25 cellular contexts compared by ENCODE assay signal in genomic region chr17:47675380-47676198, GRCh38. TPM values are rescaled to one million over a fixed set of nuclear protein-coding genes. Genes with fewer than 3 reads are reported as not detected.
DNase-seq lines count a peak whose midpoint lies in the region; ATAC-seq and TF ChIP-seq lines count a peak whose summit lies in the region.
"Had no signal": no experiment of that assay in that cellular context is flagged by ENCODE, and none has a peak within 500 bp of the region (broad histone marks: within the 10 kb centered on the region; RNA-seq: fewer than 3 reads in every experiment).

No MANE protein-coding gene starts in this region.

- no peaks in the 10 kb centered on the region for H3K9me3 Mint-ChIP-seq in activated naive CD8-positive, alpha-beta T cell treated with anti-CD3 and anti-CD28 coated beads, Interleukin-2, amount 10 ng/mL, durations not matched to agents 7 days and 5 days
- no peaks in the 10 kb centered on the region for H3K9me3 Mint-ChIP-seq in stimulated activated effector memory CD8-positive, alpha-beta T cell treated with anti-CD3 and anti-CD28 coated beads, Interleukin-12 subunit alpha, Interleukin-12 subunit beta, amount 100 ng/mL, for 72 hours
- no peaks in the 10 kb centered on the region for H3K9me3 Mint-ChIP-seq in natural killer cell treated with Interleukin-12 subunit alpha and Interleukin-12 subunit beta and Interleukin-15 and Interleukin-18, amount 100 ng/mL, for 72 hours
- H3K9me3 Mint-ChIP-seq: CD14-positive monocyte; T-helper 2 cell treated with Interferon-gamma antibody and Interleukin-4, amounts not matched to agents 5 μg/mL and 100 μg/mL, for 36 hours had no signal

- H3K27me3 ChIP-seq in right cardiac atrium (ENCODE audit: control insufficient read depth, insufficient read depth), result no peaks in the 10 kb centered on the region
- H3K27me3 ChIP-seq: testis had no signal

- no peak overlapping the region for H3K4me3 Mint-ChIP-seq in activated naive CD8-positive, alpha-beta T cell treated with anti-CD3 and anti-CD28 coated beads, Interleukin-2, amount 10 ng/mL, durations not matched to agents 7 days and 5 days
- H3K4me3 Mint-ChIP-seq in stimulated activated effector memory CD8-positive, alpha-beta T cell treated with anti-CD3 and anti-CD28 coated beads, Interleukin-12 subunit alpha, Interleukin-12 subunit beta, amount 100 ng/mL, for 72 hours, result no peak overlapping the region
- no peak overlapping the region for H3K4me3 Mint-ChIP-seq in natural killer cell treated with Interleukin-12 subunit alpha and Interleukin-12 subunit beta and Interleukin-15 and Interleukin-18, amount 100 ng/mL, for 72 hours
- H3K4me3 Mint-ChIP-seq: CD14-positive monocyte; T-helper 2 cell treated with Interferon-gamma antibody and Interleukin-4, amounts not matched to agents 5 μg/mL and 100 μg/mL, for 36 hours had no signal

- peak overlapping the region; percentile 64 for H3K27ac ChIP-seq in right cardiac atrium (ENCODE audit: low read length)
- H3K27ac ChIP-seq: HL-60, testis had no signal

- peaks cover 29% of the 10 kb centered on the region for H3K36me3 Mint-ChIP-seq in activated naive CD8-positive, alpha-beta T cell treated with anti-CD3 and anti-CD28 coated beads, Interleukin-2, amount 10 ng/mL, durations not matched to agents 7 days and 5 days
- H3K36me3 Mint-ChIP-seq in stimulated activated effector memory CD8-positive, alpha-beta T cell treated with anti-CD3 and anti-CD28 coated beads, Interleukin-12 subunit alpha, Interleukin-12 subunit beta, amount 100 ng/mL, for 72 hours, result peaks cover 100% of the 10 kb centered on the region
- peaks cover 53% of the 10 kb centered on the region for H3K36me3 Mint-ChIP-seq in natural killer cell treated with Interleukin-12 subunit alpha and Interleukin-12 subunit beta and Interleukin-15 and Interleukin-18, amount 100 ng/mL, for 72 hours

- intact Hi-C loops in right cardiac atrium (cut with DNase I), result loop anchor here in 1 of 4 donors (10.0 kb wide), 1 partner anchor 129 kb away; no protein-coding TSS in a partner anchor
- intact Hi-C loops in Right ventricle myocardium inferior (cut with DNase I), result no loop called here

- no peak for DNase-seq in right cardiac atrium
- DNase-seq in Right ventricle myocardium inferior (ENCODE audit: missing footprints), result no peak
- DNase-seq in LNCaP clone FGC (ENCODE audit: low read depth), result no peak
- no peak for DNase-seq in activated naive CD8-positive, alpha-beta T cell treated with anti-CD3 and anti-CD28 coated beads, Interleukin-2, amount 10 ng/mL, durations not matched to agents 7 days and 5 days
- DNase-seq in stimulated activated effector memory CD8-positive, alpha-beta T cell treated with anti-CD3 and anti-CD28 coated beads, Interleukin-12 subunit alpha, Interleukin-12 subunit beta, amount 100 ng/mL, for 72 hours (ENCODE audit: low spot score in 2 of 2), result no peak
- DNase-seq in NCI-H524 (lab: John Stamatoyannopoulos, UW), result no peak
- no peak for DNase-seq in natural killer cell treated with Interleukin-12 subunit alpha and Interleukin-12 subunit beta and Interleukin-15 and Interleukin-18, amount 100 ng/mL, for 72 hours (ENCODE audit: low spot score)
- DNase-seq: amygdala; effector CD4-positive, alpha-beta T cell; EL; foreskin fibroblast; HCEC 1CT; Kasumi-1; mammary epithelial cell; NCI-H146; NCI-H2107; NCI-H446; stimulated activated naive CD8-positive, alpha-beta T cell treated with anti-CD3 and anti-CD28 coated beads, Interleukin-15, Interleukin-2, amounts not matched to agents 100 U/mL and 50 U/mL, for 24 hours; testis had no signal

- TF ChIP-seq CTCF in LNCaP clone FGC (IDR thresholded peaks at IDR 0.05; ENCODE audit: control insufficient read depth, extremely low read depth, insufficient read depth), result no peak

- peak in 1 of 2 donors; percentile 21 for ATAC-seq in right cardiac atrium
- ATAC-seq in Right ventricle myocardium inferior, result no peak
- no peak for ATAC-seq in activated naive CD8-positive, alpha-beta T cell treated with anti-CD3 and anti-CD28 coated beads, Interleukin-2, amount 10 ng/mL, durations not matched to agents 7 days and 5 days (ENCODE audit: low read depth)
- peak; percentile 55 for ATAC-seq in stimulated activated effector memory CD8-positive, alpha-beta T cell treated with anti-CD3 and anti-CD28 coated beads, Interleukin-12 subunit alpha, Interleukin-12 subunit beta, amount 100 ng/mL, for 72 hours
- ATAC-seq in natural killer cell treated with Interleukin-12 subunit alpha and Interleukin-12 subunit beta and Interleukin-15 and Interleukin-18, amount 100 ng/mL, for 72 hours, result no peak
- no peak for ATAC-seq in HG03457 (IDR thresholded peaks at IDR 0.05; ENCODE audit: unreplicated experiment)
- ATAC-seq: GM12878; stimulated activated naive CD8-positive, alpha-beta T cell treated with anti-CD3 and anti-CD28 coated beads, Interleukin-15, Interleukin-2, amounts not matched to agents 100 U/mL and 50 U/mL, for 24 hours had no signal

- peak overlapping the region; percentile 59 for H3K27ac Mint-ChIP-seq in activated naive CD8-positive, alpha-beta T cell treated with anti-CD3 and anti-CD28 coated beads, Interleukin-2, amount 10 ng/mL, durations not matched to agents 7 days and 5 days
- H3K27ac Mint-ChIP-seq in stimulated activated effector memory CD8-positive, alpha-beta T cell treated with anti-CD3 and anti-CD28 coated beads, Interleukin-12 subunit alpha, Interleukin-12 subunit beta, amount 100 ng/mL, for 72 hours, result peak overlapping the region; percentile 69
- H3K27ac Mint-ChIP-seq in natural killer cell treated with Interleukin-12 subunit alpha and Interleukin-12 subunit beta and Interleukin-15 and Interleukin-18, amount 100 ng/mL, for 72 hours, result no peak overlapping the region
- H3K27ac Mint-ChIP-seq: T-helper 2 cell treated with Interferon-gamma antibody and Interleukin-4, amounts not matched to agents 5 μg/mL and 100 μg/mL, for 36 hours had no signal

- H3K4me1 Mint-ChIP-seq in activated naive CD8-positive, alpha-beta T cell treated with anti-CD3 and anti-CD28 coated beads, Interleukin-2, amount 10 ng/mL, durations not matched to agents 7 days and 5 days, result peaks cover 17% of the 10 kb centered on the region
- peaks cover 11% of the 10 kb centered on the region for H3K4me1 Mint-ChIP-seq in stimulated activated effector memory CD8-positive, alpha-beta T cell treated with anti-CD3 and anti-CD28 coated beads, Interleukin-12 subunit alpha, Interleukin-12 subunit beta, amount 100 ng/mL, for 72 hours
- peaks cover 15 to 28% of the 10 kb centered on the region in 2 donors for H3K4me1 Mint-ChIP-seq in natural killer cell treated with Interleukin-12 subunit alpha and Interleukin-12 subunit beta and Interleukin-15 and Interleukin-18, amount 100 ng/mL, for 72 hours (ENCODE audit: low read depth in 2 of 2)

- no peaks in the 10 kb centered on the region for H3K9me3 ChIP-seq in right cardiac atrium (ENCODE audit: control insufficient read depth, low read length)
- H3K9me3 ChIP-seq: testis had no signal

- 98% methylated on average over 2 of the region's 2 CpGs for WGBS in right cardiac atrium

- peaks cover 6% of the 10 kb centered on the region for H3K4me1 ChIP-seq in right cardiac atrium (ENCODE audit: control insufficient read depth, insufficient read depth, low read length)
- H3K4me1 ChIP-seq: testis had no signal

- POLR2A ChIA-PET in activated naive CD8-positive, alpha-beta T cell treated with anti-CD3 and anti-CD28 coated beads, Interleukin-2, amount 10 ng/mL, durations not matched to agents 7 days and 5 days (lab: Charles Lee), result interaction anchor here (1.3 kb wide), 1 partner anchor 57 kb away, joined by 3 read pairs; the partner anchor contains the start of gene TBX21

- H3K27me3 Mint-ChIP-seq in activated naive CD8-positive, alpha-beta T cell treated with anti-CD3 and anti-CD28 coated beads, Interleukin-2, amount 10 ng/mL, durations not matched to agents 7 days and 5 days, result no peaks in the 10 kb centered on the region
- H3K27me3 Mint-ChIP-seq in natural killer cell treated with Interleukin-12 subunit alpha and Interleukin-12 subunit beta and Interleukin-15 and Interleukin-18, amount 100 ng/mL, for 72 hours, result no peaks in the 10 kb centered on the region
- H3K27me3 Mint-ChIP-seq: progenitor cell of endocrine pancreas had no signal

- no peak overlapping the region for H3K4me3 ChIP-seq in right cardiac atrium (ENCODE audit: low read length)
- peak overlapping the region; percentile 14; the same call in 1 of the 2 replicates for H3K4me3 ChIP-seq in LNCaP clone FGC (ENCODE audit: low read depth, low read length)
- H3K4me3 ChIP-seq: GM12878, testis had no signal

RNA-seq across cellular contexts. Expression of gene TBKBP1, which starts 18.4 kb away (rescaled TPM):
- 10 to 100 TPM; 17.5 to 25.2 (median 21.0) TPM for total RNA-seq in right cardiac atrium
- polyA plus RNA-seq in right cardiac atrium, result 27.0 TPM
- 14.2 TPM for total RNA-seq in Right ventricle myocardium inferior
- total RNA-seq in activated naive CD8-positive, alpha-beta T cell treated with anti-CD3 and anti-CD28 coated beads, Interleukin-2, amount 10 ng/mL, durations not matched to agents 7 days and 5 days, result 1 to 10 TPM; 8.0 to 8.9 TPM
- 10 to 100 TPM; 13.1 to 22.6 TPM for total RNA-seq in natural killer cell treated with Interleukin-12 subunit alpha and Interleukin-12 subunit beta and Interleukin-15 and Interleukin-18, amount 100 ng/mL, for 72 hours

RNA-seq across cellular contexts. Expression of gene KPNB1, which starts 25.9 kb away (rescaled TPM):
- total RNA-seq in right cardiac atrium (100 to 1,000 TPM; 134 to 175 (median 167) TPM), Right ventricle myocardium inferior (166 TPM)
- 50.0 TPM for polyA plus RNA-seq in right cardiac atrium
- 100 to 1,000 TPM; 335 TPM for total RNA-seq in activated naive CD8-positive, alpha-beta T cell treated with anti-CD3 and anti-CD28 coated beads, Interleukin-2, amount 10 ng/mL, durations not matched to agents 7 days and 5 days
- 1,000 to 10,000 TPM in 1 of 2 donors, 100 to 1,000 TPM in 1; 665 to 1,039 TPM for total RNA-seq in natural killer cell treated with Interleukin-12 subunit alpha and Interleukin-12 subunit beta and Interleukin-15 and Interleukin-18, amount 100 ng/mL, for 72 hours

RNA-seq across cellular contexts. Expression of gene TBX21, which starts 57.4 kb away (rescaled TPM):
- total RNA-seq in right cardiac atrium (under 1 TPM in 3 of 4 donors, not detected in 1; 0.14 to 0.60 (median 0.38) TPM), Right ventricle myocardium inferior (0.27 TPM)
- polyA plus RNA-seq in right cardiac atrium, result 0.14 TPM
- 10 to 100 TPM; 20.7 to 22.8 TPM for total RNA-seq in activated naive CD8-positive, alpha-beta T cell treated with anti-CD3 and anti-CD28 coated beads, Interleukin-2, amount 10 ng/mL, durations not matched to agents 7 days and 5 days
- total RNA-seq in natural killer cell treated with Interleukin-12 subunit alpha and Interleukin-12 subunit beta and Interleukin-15 and Interleukin-18, amount 100 ng/mL, for 72 hours, result 100 to 1,000 TPM; 234 to 437 TPM
- total RNA-seq: mammary epithelial cell, progenitor cell of endocrine pancreas had no signal
- polyA plus RNA-seq: mammary epithelial cell had no signal

Comparison
In these comparisons a context has a peak if more than half of its experiments do, and no peak if none do; other contexts are left out.
1. H3K27ac Mint-ChIP-seq: peak in activated naive CD8-positive, alpha-beta T cell treated with anti-CD3 and anti-CD28 coated beads, Interleukin-2, amount 10 ng/mL, durations not matched to agents 7 days and 5 days (single experiment) and stimulated activated effector memory CD8-positive, alpha-beta T cell treated with anti-CD3 and anti-CD28 coated beads, Interleukin-12 subunit alpha, Interleukin-12 subunit beta, amount 100 ng/mL, for 72 hours (single experiment); none in natural killer cell treated with Interleukin-12 subunit alpha and Interleukin-12 subunit beta and Interleukin-15 and Interleukin-18, amount 100 ng/mL, for 72 hours (0 of 2).
2. RNA of gene TBX21, which starts 57.4 kb away (total RNA-seq): 234 to 437 TPM in natural killer cell treated with Interleukin-12 subunit alpha and Interleukin-12 subunit beta and Interleukin-15 and Interleukin-18, amount 100 ng/mL, for 72 hours and 20.7 to 22.8 TPM in activated naive CD8-positive, alpha-beta T cell treated with anti-CD3 and anti-CD28 coated beads, Interleukin-2, amount 10 ng/mL, durations not matched to agents 7 days and 5 days; 0.14 to 0.60 TPM in right cardiac atrium and 0.27 TPM in Right ventricle myocardium inferior (single experiment); every median in the first group is over 10 times any median in the second.